8 cellular contexts compared by ENCODE assay signal in the genomic region with DNA sequence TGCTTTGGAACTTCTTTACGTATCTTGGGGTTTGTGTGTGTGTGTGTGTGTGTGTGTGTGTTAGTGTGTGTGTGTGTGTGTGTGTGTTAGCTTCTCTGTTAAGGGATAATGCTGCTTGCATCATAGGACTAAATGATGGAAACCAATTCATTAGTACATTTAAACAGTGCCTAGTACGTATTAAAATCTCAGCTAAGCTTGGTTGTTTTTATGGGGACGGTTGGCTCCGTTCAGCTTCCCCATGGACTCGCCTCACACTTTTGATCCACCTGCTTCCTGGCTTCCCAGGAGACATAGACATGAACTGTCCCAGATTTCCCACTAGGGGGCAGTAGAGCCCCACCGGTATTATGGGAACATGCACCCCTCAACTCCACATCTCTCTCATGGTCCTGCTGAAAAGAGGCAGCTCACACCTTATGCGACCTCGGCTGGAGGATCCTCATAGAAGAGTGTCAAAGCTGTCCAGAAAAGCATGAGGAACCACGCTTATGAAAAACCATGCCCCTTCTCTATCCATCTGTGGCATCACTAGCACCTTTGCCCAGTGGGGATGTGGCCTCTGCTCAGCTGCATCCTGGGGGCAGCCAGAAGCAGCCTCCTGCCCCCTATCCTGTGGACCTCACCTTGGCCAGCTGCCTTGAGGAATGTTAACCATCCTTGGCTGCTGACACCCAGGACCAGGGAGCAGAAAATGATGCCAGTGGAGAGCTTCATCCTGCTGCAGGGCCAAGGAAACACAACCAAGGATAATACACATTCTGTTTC. TPM values are rescaled to one million over a fixed set of nuclear protein-coding genes. Genes with fewer than 3 reads are reported as not detected.
DNase-seq lines count a peak whose midpoint lies in the region; ATAC-seq and TF ChIP-seq lines count a peak whose summit lies in the region.

No MANE protein-coding gene starts in this region.

- peak; percentile 79 for TF ChIP-seq CTCF in BE2C (IDR thresholded peaks at IDR 0.05; ENCODE audit: low read depth, low read length)
- TF ChIP-seq CTCF in dorsolateral prefrontal cortex (IDR thresholded peaks at IDR 0.05 in 54 of 56, conservative IDR thresholded peaks at IDR 0.05 in 2 of 56; ENCODE audit: low read depth in 1 of 56, partially characterized antibody in 56 of 56), result peak; percentile 62 to 93 (median 86)

- ATAC-seq in GM19035 (IDR thresholded peaks at IDR 0.05; ENCODE audit: unreplicated experiment), result peak; percentile 82
- peak; percentile 82 for ATAC-seq in HG03457 (IDR thresholded peaks at IDR 0.05; ENCODE audit: unreplicated experiment)
- ATAC-seq in memory B cell (ENCODE audit: low read depth), result peak; percentile 96

- H3K4me3 ChIP-seq in BE2C (ENCODE audit: low read depth, low read length) (no peak overlapping the region), dorsolateral prefrontal cortex (no peak overlapping the region)

- peak; percentile 57 for DNase-seq in BE2C
- DNase-seq in NCI-H526 (lab: John Stamatoyannopoulos, UW), result peak; percentile 72 to 90
- DNase-seq in activated CD4-positive, alpha-beta T cell treated with anti-CD3 and anti-CD28 coated beads, Interleukin-2, amount 50 U/mL, for 1 hour, result peak; percentile 59
- DNase-seq in dorsolateral prefrontal cortex, result peak in 8 of 10 donors; percentile 50 to 70 (median 62)
- peak; percentile 66 to 77 for DNase-seq in memory B cell (ENCODE audit: low spot score in 2 of 2)
- peak; percentile 42 to 44 for DNase-seq in stimulated activated CD8-positive, alpha-beta memory T cell treated with anti-CD3 and anti-CD28 coated beads, Interleukin-15, amount 100 ng/mL, for 48 hours (ENCODE audit: low read depth in 2 of 2)

- peaks cover 10% of the 10 kb centered on the region for H3K4me1 Mint-ChIP-seq in memory B cell

- peak overlapping the region; percentile 12 for H3K27ac Mint-ChIP-seq in memory B cell

- H3K4me1 ChIP-seq in BE2C, result no peaks in the 10 kb centered on the region

- peaks cover 11% of the 10 kb centered on the region for H3K27me3 Mint-ChIP-seq in memory B cell

- H3K36me3 ChIP-seq in BE2C, result no peaks in the 10 kb centered on the region

- H3K4me3 Mint-ChIP-seq in memory B cell, result no peak overlapping the region

- intact Hi-C loops in dorsolateral prefrontal cortex (cut with DNase I), result no loop called here

- H3K27ac ChIP-seq in dorsolateral prefrontal cortex, result no peak overlapping the region

- H3K27me3 ChIP-seq in BE2C (peaks cover 6% of the 10 kb centered on the region), dorsolateral prefrontal cortex (peaks cover 0 to 21% (median 0%) of the 10 kb centered on the region in 45 donors)

- H3K9me3 Mint-ChIP-seq in memory B cell, result no peaks in the 10 kb centered on the region

- no peaks in the 10 kb centered on the region for H3K9me3 ChIP-seq in BE2C

- H3K36me3 Mint-ChIP-seq in memory B cell, result no peaks in the 10 kb centered on the region

RNA-seq across cellular contexts. Expression of a gene that starts 9.7 kb away (rescaled TPM):
- polyA plus RNA-seq in BE2C (2012; ENCODE audit: insufficient read depth, insufficient read length, low read depth), result 22.0 TPM
- total RNA-seq in dorsolateral prefrontal cortex, result 10 to 100 TPM in 119 of 120 experiments, 1 to 10 TPM in 1; 8.6 to 28.1 (median 15.8) TPM

RNA-seq across cellular contexts. Expression of a gene that starts 16.8 kb away (rescaled TPM):
- not detected for polyA plus RNA-seq in BE2C (2012; ENCODE audit: insufficient read depth, insufficient read length, low read depth)
- under 1 TPM in 10 of 120 experiments, not detected in 110; 0.28 to 0.39 (median 0.32) TPM for total RNA-seq in dorsolateral prefrontal cortex

RNA-seq across cellular contexts. Expression of a gene that starts 57.1 kb away (rescaled TPM):
- polyA plus RNA-seq in BE2C (2012; ENCODE audit: insufficient read depth, insufficient read length, low read depth), result not detected
- not detected for total RNA-seq in dorsolateral prefrontal cortex
